8 cellular contexts compared by ENCODE assay signal in the genomic region with DNA sequence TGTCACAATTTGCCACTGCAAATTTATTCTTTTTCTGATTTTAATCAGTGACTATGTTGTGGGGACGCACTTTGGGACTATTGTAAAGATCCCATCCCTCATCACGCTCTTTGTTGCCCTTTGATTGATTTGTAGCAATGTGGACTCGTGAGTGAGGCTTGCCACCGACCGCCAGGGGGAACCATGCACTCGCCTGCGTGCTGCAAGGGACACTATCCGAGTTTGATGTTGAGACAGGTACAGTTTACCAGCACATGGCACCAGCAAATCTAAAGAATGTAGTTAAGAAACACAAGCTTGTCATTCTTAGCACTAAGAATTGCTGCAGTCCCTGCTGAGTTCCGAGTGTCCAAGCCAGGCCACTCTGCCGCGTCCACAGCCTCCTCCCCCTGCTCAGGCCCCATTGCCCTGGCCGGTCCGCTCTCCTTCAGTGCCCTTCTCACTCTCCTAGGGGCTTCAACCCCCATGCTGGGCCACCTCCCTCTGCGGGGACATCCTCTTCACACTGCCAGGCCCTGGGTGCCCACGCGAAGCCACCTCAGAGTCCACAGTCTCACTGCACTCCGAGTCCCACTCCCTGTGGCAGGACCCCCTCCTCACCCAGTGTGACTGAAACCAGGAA. TPM values are rescaled to one million over a fixed set of nuclear protein-coding genes. Genes with fewer than 3 reads are reported as not detected.
A peak's percentile ranks its signal among the peaks of the same experiment; 100 is the strongest.
DNase-seq lines count a peak whose midpoint lies in the region; ATAC-seq and TF ChIP-seq lines count a peak whose summit lies in the region.

No MANE protein-coding gene starts in this region.

- no peaks in the 10 kb centered on the region for H3K36me3 ChIP-seq in neuronal stem cell (replicated peaks in 1 of 2; ENCODE audit: control insufficient read depth in 2 of 2, insufficient read depth in 2 of 2, low read length in 2 of 2)
- H3K36me3 ChIP-seq in tibial artery: no peaks in the 10 kb centered on the region

- no peak overlapping the region for H2BK12ac ChIP-seq in neuronal stem cell (ENCODE audit: low read length)

- no peak overlapping the region for H2BK120ac ChIP-seq in neuronal stem cell (ENCODE audit: low read depth, low read length)

- peaks cover 0 to 2% (median 0%) of the 10 kb centered on the region in 3 experiments for H3K27me3 ChIP-seq in neuronal stem cell (ENCODE audit: control insufficient read depth in 3 of 3, insufficient read depth in 3 of 3, low read depth in 1 of 3, low read length in 3 of 3)
- H3K27me3 ChIP-seq in tibial artery: no peaks in the 10 kb centered on the region

- intact Hi-C loops in tibial artery (cut with DNase I; ENCODE audit: low total_unique reads): loop anchor here (10.0 kb wide), 1 partner anchor 373 kb away; no protein-coding TSS in a partner anchor

- no peak overlapping the region for H2AK5ac ChIP-seq in neuronal stem cell (ENCODE audit: low read depth, low read length)

- H3K9me3 ChIP-seq in neuronal stem cell (replicated peaks in 1 of 2; ENCODE audit: control insufficient read depth in 2 of 2, insufficient read depth in 1 of 2, low read depth in 1 of 2, low read length in 2 of 2) (no peaks in the 10 kb centered on the region), tibial artery (no peaks in the 10 kb centered on the region)

- TF ChIP-seq CTCF in fibroblast of pulmonary artery (IDR thresholded peaks at IDR 0.05; ENCODE audit: low read length, missing control alignments) (peak; percentile 98), tibial artery (IDR thresholded peaks at IDR 0.05) (peak; percentile 58 to 67)

- ATAC-seq in GM18867 (IDR thresholded peaks at IDR 0.05; ENCODE audit: unreplicated experiment) (peak; percentile 84), HG03139 (IDR thresholded peaks at IDR 0.05; ENCODE audit: unreplicated experiment) (peak; percentile 76)

- H2BK15ac ChIP-seq in neuronal stem cell (ENCODE audit: low read length): no peak overlapping the region

- H3K14ac ChIP-seq in neuronal stem cell (ENCODE audit: low read length): no peak overlapping the region

- peaks cover 2% of the 10 kb centered on the region in 2 donors for H3K4me1 ChIP-seq in neuronal stem cell (ENCODE audit: control insufficient read depth in 2 of 2, insufficient read depth in 1 of 2, low read depth in 1 of 2, low read length in 2 of 2)
- peaks cover 0 to 6% (median 2%) of the 10 kb centered on the region in 4 donors for H3K4me1 ChIP-seq in tibial artery

- H4K91ac ChIP-seq in neuronal stem cell (ENCODE audit: low read depth, low read length, poor library complexity): no peak overlapping the region

- no peak overlapping the region for H3K4me2 ChIP-seq in neuronal stem cell (ENCODE audit: insufficient read depth, low read length, poor library complexity, severe bottlenecking)

- no peak overlapping the region for H3K27ac ChIP-seq in neuronal stem cell (replicated peaks; ENCODE audit: low read length)
- H3K27ac ChIP-seq in tibial artery: no peak overlapping the region

- H4K8ac ChIP-seq in neuronal stem cell (ENCODE audit: low read depth, low read length): no peak overlapping the region

- H3K18ac ChIP-seq in neuronal stem cell (ENCODE audit: low read length): peak overlapping the region; percentile 81

- no peak overlapping the region for H3K4ac ChIP-seq in neuronal stem cell (ENCODE audit: low read length)

- H2BK5ac ChIP-seq in neuronal stem cell (ENCODE audit: low read length): no peak overlapping the region

- DNase-seq in AG08395 (ENCODE audit: low spot score) (peak; percentile 62), NOMO-1 (lab: John Stamatoyannopoulos, UW; ENCODE audit: unreplicated experiment in 2 of 2) (peak; percentile 6 to 36), fibroblast of pulmonary artery (ENCODE audit: low read depth) (peak; percentile 70), neuronal stem cell (ENCODE audit: low spot score) (peak; percentile 53), tibial artery (peak in 1 of 2 donors; percentile 53)
- DNase-seq in activated T-cell treated with anti-CD3 and anti-CD28 coated beads, Interleukin-2, amount 50 U/mL, for 48 hours: peak; percentile 75

- H3K9ac ChIP-seq in neuronal stem cell (ENCODE audit: low read depth, low read length, poor library complexity): peak overlapping the region; percentile 44

- H3K4me3 ChIP-seq in fibroblast of pulmonary artery (replicated peaks; ENCODE audit: low read depth, low read length): no peak overlapping the region
- peak overlapping the region in 1 of 2 donors; percentile 13 for H3K4me3 ChIP-seq in neuronal stem cell (ENCODE audit: low read length in 2 of 2)
- H3K4me3 ChIP-seq in tibial artery: no peak overlapping the region

- peak overlapping the region; percentile 79 for H2AFZ ChIP-seq in neuronal stem cell (ENCODE audit: low read length)

- H3K23ac ChIP-seq in neuronal stem cell (ENCODE audit: low read depth, low read length, poor library complexity): peak overlapping the region; percentile 9

- H3K79me1 ChIP-seq in neuronal stem cell (ENCODE audit: low read depth, low read length): no peaks in the 10 kb centered on the region

- no CpG with 5 or more reads among the region's 17 CpGs for WGBS in neuronal stem cell (ENCODE audit: extremely low coverage in 2 of 2, insufficient read length in 2 of 2, insufficient replicate concordance in 1 of 2), 2 donors

RNA-seq across cellular contexts. Expression of a gene that starts 2.0 kb away (rescaled TPM):
- 0.13 TPM for polyA plus RNA-seq in neuronal stem cell (2013, experiment 1 of 2)
- 0.06 TPM for polyA plus RNA-seq in neuronal stem cell (2013, experiment 2 of 2)

RNA-seq across cellular contexts. Expression of a gene that starts 48.5 kb away (rescaled TPM):
- not detected for polyA plus RNA-seq in neuronal stem cell (2013, experiment 1 of 2)
- not detected for polyA plus RNA-seq in neuronal stem cell (2013, experiment 2 of 2)

RNA-seq across cellular contexts. Expression of a gene that starts 49.9 kb away (rescaled TPM):
- polyA plus RNA-seq in neuronal stem cell (2013, experiment 1 of 2): 0.38 TPM
- polyA plus RNA-seq in neuronal stem cell (2013, experiment 2 of 2): 0.39 TPM
